14 cellular contexts compared by ENCODE assay signal in genomic region chr5:142782976-142783539, GRCh38. TPM values are rescaled to one million over a fixed set of nuclear protein-coding genes. Genes with fewer than 3 reads are reported as not detected.
DNase-seq lines count a peak whose midpoint lies in the region; ATAC-seq, FAIRE-seq and TF ChIP-seq lines count a peak whose summit lies in the region.
"Had no signal": no experiment of that assay in that cellular context is flagged by ENCODE, and none has a peak within 500 bp of the region (broad histone marks: within the 10 kb centered on the region; RNA-seq: fewer than 3 reads in every experiment).

No MANE protein-coding gene starts in this region.

- H3K4me3 ChIP-seq in kidney (ENCODE audit: low read length in 2 of 2) (no peak overlapping the region), stomach smooth muscle (ENCODE audit: low read length in 2 of 2) (no peak overlapping the region)
- H3K4me3 ChIP-seq: lung had no signal

- H3K27ac Mint-ChIP-seq in T-helper 1 cell treated with Interleukin-12 subunit alpha and Interleukin-12 subunit beta and Interleukin-4 antibody, amounts not matched to agents 30 μg/mL and 1 μg/mL, for 36 hours, result peak overlapping the region; percentile 50
- peak overlapping the region; percentile 61 for H3K27ac Mint-ChIP-seq in activated CD8-positive, alpha-beta T cell treated with anti-CD3 and anti-CD28 coated beads for 36 hours

- H3K4me1 Mint-ChIP-seq in T-helper 1 cell treated with Interleukin-12 subunit alpha and Interleukin-12 subunit beta and Interleukin-4 antibody, amounts not matched to agents 30 μg/mL and 1 μg/mL, for 36 hours (ENCODE audit: low read depth), result peaks cover 53% of the 10 kb centered on the region
- peaks cover 76% of the 10 kb centered on the region for H3K4me1 Mint-ChIP-seq in activated CD8-positive, alpha-beta T cell treated with anti-CD3 and anti-CD28 coated beads for 36 hours (ENCODE audit: low read depth)

- no peak for DNase-seq in T-helper 1 cell
- DNase-seq in activated CD8-positive, alpha-beta T cell treated with anti-CD3 and anti-CD28 coated beads for 36 hours, result no peak
- DNase-seq in kidney, result peak; percentile 85
- no peak for DNase-seq in NCI-H2107 treated with DMSO at 0.1 percent for 48 hours (lab: John Stamatoyannopoulos, UW; ENCODE audit: unreplicated experiment)
- no peak for DNase-seq in HPDE6-E6E7 (ENCODE audit: extremely low spot score)
- no peak for DNase-seq in globus pallidus (ENCODE audit: low spot score)
- DNase-seq: 8988T, activated gamma-delta T cell, cortex of kidney, NCI-H226 had no signal

- H3K27me3 Mint-ChIP-seq in T-helper 1 cell treated with Interleukin-12 subunit alpha and Interleukin-12 subunit beta and Interleukin-4 antibody, amounts not matched to agents 30 μg/mL and 1 μg/mL, for 36 hours (ENCODE audit: low read depth), result no peaks in the 10 kb centered on the region
- no peaks in the 10 kb centered on the region for H3K27me3 Mint-ChIP-seq in activated CD8-positive, alpha-beta T cell treated with anti-CD3 and anti-CD28 coated beads for 36 hours

- peaks cover 12 to 16% of the 10 kb centered on the region in 2 donors for H3K4me1 ChIP-seq in kidney (ENCODE audit: control insufficient read depth in 1 of 2, insufficient read depth in 1 of 2, low read depth in 1 of 2, low read length in 2 of 2)
- H3K4me1 ChIP-seq in stomach smooth muscle (ENCODE audit: control insufficient read depth, insufficient read depth, low read length), result peaks cover 41% of the 10 kb centered on the region

- H3K9ac ChIP-seq in kidney (ENCODE audit: low read length in 2 of 2) (no peak overlapping the region), stomach smooth muscle (ENCODE audit: low read length in 2 of 2) (peak overlapping the region in 1 of 2 donors; percentile 51)

- no peak for TF ChIP-seq CTCF in activated CD8-positive, alpha-beta T cell treated with anti-CD3 and anti-CD28 coated beads for 36 hours (IDR thresholded peaks at IDR 0.05)
- TF ChIP-seq CTCF in kidney (IDR thresholded peaks at IDR 0.05; ENCODE audit: borderline replicate concordance, extremely low read depth, insufficient read depth), result no peak

- intact Hi-C loops in activated CD8-positive, alpha-beta T cell treated with anti-CD3 and anti-CD28 coated beads for 36 hours (cut with micrococcal nuclease), result no loop called here
- intact Hi-C loops in kidney (cut with DNase I), result no loop called here

- H3K9me3 ChIP-seq in kidney (ENCODE audit: control insufficient read depth in 1 of 2, low read length in 2 of 2) (no peaks in the 10 kb centered on the region), stomach smooth muscle (ENCODE audit: control insufficient read depth in 2 of 2, low read length in 2 of 2) (no peaks in the 10 kb centered on the region)

- POLR2A ChIA-PET in activated CD8-positive, alpha-beta T cell treated with anti-CD3 and anti-CD28 coated beads for 36 hours (lab: Charles Lee), result interaction anchor here (0.6 to 6.5 kb wide), 8 partner anchors 12 to 87 kb away, joined by 3 to 64 read pairs (median 5); partner anchors contain the start of gene ARHGAP26

- ATAC-seq in activated CD8-positive, alpha-beta T cell treated with anti-CD3 and anti-CD28 coated beads for 36 hours, result no peak

- H3K9me3 Mint-ChIP-seq in T-helper 1 cell treated with Interleukin-12 subunit alpha and Interleukin-12 subunit beta and Interleukin-4 antibody, amounts not matched to agents 30 μg/mL and 1 μg/mL, for 36 hours, result no peaks in the 10 kb centered on the region
- no peaks in the 10 kb centered on the region for H3K9me3 Mint-ChIP-seq in activated CD8-positive, alpha-beta T cell treated with anti-CD3 and anti-CD28 coated beads for 36 hours

- CTCF ChIA-PET in activated CD8-positive, alpha-beta T cell treated with anti-CD3 and anti-CD28 coated beads for 36 hours (lab: Charles Lee), result interaction anchor here (0.6 to 7.9 kb wide), 13 partner anchors 12 to 105 kb away, joined by 3 to 64 read pairs (median 5); partner anchors contain the start of gene ARHGAP26

- H3K4me3 Mint-ChIP-seq in T-helper 1 cell treated with Interleukin-12 subunit alpha and Interleukin-12 subunit beta and Interleukin-4 antibody, amounts not matched to agents 30 μg/mL and 1 μg/mL, for 36 hours, result peak overlapping the region; percentile 44
- H3K4me3 Mint-ChIP-seq in activated CD8-positive, alpha-beta T cell treated with anti-CD3 and anti-CD28 coated beads for 36 hours, result no peak overlapping the region

- H3K27me3 ChIP-seq in stomach smooth muscle (ENCODE audit: control insufficient read depth in 1 of 2, insufficient read depth in 2 of 2, low read length in 2 of 2), result no peaks in the 10 kb centered on the region

- H3K36me3 ChIP-seq in kidney (ENCODE audit: control insufficient read depth in 1 of 2, insufficient read depth in 2 of 2, low read length in 2 of 2), result peaks cover 0 to 2% of the 10 kb centered on the region in 2 donors
- no peaks in the 10 kb centered on the region for H3K36me3 ChIP-seq in stomach smooth muscle (ENCODE audit: control insufficient read depth in 2 of 2, insufficient read depth in 2 of 2, low read length in 2 of 2)

- FAIRE-seq in kidney (lab: Jason Lieb, UNC), result no peak

- H3K27ac ChIP-seq in kidney (ENCODE audit: low read depth in 2 of 2, low read length in 2 of 2) (no peak overlapping the region), stomach smooth muscle (ENCODE audit: low read length) (peak overlapping the region; percentile 31)
- H3K27ac ChIP-seq: VCaP had no signal

- H3K36me3 Mint-ChIP-seq in T-helper 1 cell treated with Interleukin-12 subunit alpha and Interleukin-12 subunit beta and Interleukin-4 antibody, amounts not matched to agents 30 μg/mL and 1 μg/mL, for 36 hours (ENCODE audit: low read depth), result peaks cover 6% of the 10 kb centered on the region
- peaks cover 6% of the 10 kb centered on the region for H3K36me3 Mint-ChIP-seq in activated CD8-positive, alpha-beta T cell treated with anti-CD3 and anti-CD28 coated beads for 36 hours (ENCODE audit: low read depth)

RNA-seq across cellular contexts. Expression of gene ARHGAP26, which starts 12.9 kb away (rescaled TPM):
- total RNA-seq in activated CD8-positive, alpha-beta T cell treated with anti-CD3 and anti-CD28 coated beads for 36 hours, result 10 to 100 TPM; 12.7 to 18.0 TPM
- total RNA-seq in kidney, result 85.7 TPM
- polyA plus RNA-seq in kidney (ENCODE audit: insufficient read depth, low read depth, low replicate concordance), result 2.5 TPM
